ENCODE assay signal across 11 cellular contexts in genomic region chr6:81996414-81996813, GRCh38.
DNase-seq lines count a peak whose midpoint lies in the region; ATAC-seq, FAIRE-seq and TF ChIP-seq lines count a peak whose summit lies in the region.
"Had no signal": no experiment of that assay in that cellular context is flagged by ENCODE, and none has a peak within 500 bp of the region (broad histone marks: within the 10 kb centered on the region; RNA-seq: fewer than 3 reads in every experiment).

No MANE protein-coding gene starts in this region.

- no peaks in the 10 kb centered on the region for H3K36me3 Mint-ChIP-seq in activated T-cell treated with anti-CD3 and anti-CD28 coated beads, Interleukin-2, amount 50 U/mL, for 4 hours (ENCODE audit: insufficient read depth)
- no peaks in the 10 kb centered on the region for H3K36me3 Mint-ChIP-seq in CD4-positive, alpha-beta memory T cell

- no peak for TF ChIP-seq POLR2A in GM12878 (IDR thresholded peaks at IDR 0.05; ENCODE audit: low read depth, low read length)

- no peaks in the 10 kb centered on the region for H4K20me1 ChIP-seq in GM12878 (ENCODE audit: control insufficient read depth, insufficient read depth)

- H3K4me1 ChIP-seq in GM12878 (ENCODE audit: control insufficient read depth, insufficient read depth, low read length) (peaks cover 5% of the 10 kb centered on the region), skeletal muscle tissue (ENCODE audit: control insufficient read depth in 3 of 3, insufficient read depth in 3 of 3, low read length in 3 of 3) (no peaks in the 10 kb centered on the region)
- no peaks in the 10 kb centered on the region for H3K4me1 ChIP-seq in CD4-positive, alpha-beta memory T cell (ENCODE audit: insufficient read depth, low read length)

- no peak for TF ChIP-seq RAD21 in GM12878 (IDR thresholded peaks at IDR 0.05; ENCODE audit: insufficient read depth, low read depth, low read length)

- H3K9ac ChIP-seq in GM12878 (ENCODE audit: control insufficient read depth, insufficient read depth, low read length), result no peak overlapping the region
- H3K9ac ChIP-seq in skeletal muscle tissue (ENCODE audit: low read depth in 1 of 3, low read length in 3 of 3), result no peak overlapping the region

- no peak for FAIRE-seq in GM12878 (lab: Jason Lieb, UNC)

- SMC1A ChIA-PET in GM12878 (lab: Charles Lee; ENCODE audit: uncharacterized antibody, unreplicated experiment), result interaction anchor here (0.6 to 4.4 kb wide), 14 partner anchors 8 to 269 kb away, joined by 3 to 23 read pairs (median 4); partner anchors contain the start of gene TENT5A

- CTCF ChIA-PET in GM12878 (lab: Yijun Ruan, JAX), result interaction anchor here (1.1 to 4.0 kb wide), 4 partner anchors 10 to 46 kb away, joined by 4 to 14 read pairs (median 6); no protein-coding TSS in a partner anchor
- CTCF ChIA-PET in CD4-positive, alpha-beta memory T cell (lab: Charles Lee; ENCODE audit: partially characterized antibody), result no interaction called here

- no TSS peak for BruUV-seq in GM12878 (replicated peaks; lab: Mats Ljungman, UMichigan)

- H3K4me3 ChIP-seq in GM12878 (no peak overlapping the region), skeletal muscle tissue (ENCODE audit: low read length in 3 of 3) (no peak overlapping the region)
- H3K4me3 ChIP-seq in CD4-positive, alpha-beta memory T cell (ENCODE audit: low read length in 2 of 2), result no peak overlapping the region
- H3K4me3 ChIP-seq: sigmoid colon had no signal

- no peaks in the 10 kb centered on the region for H3K27me3 Mint-ChIP-seq in activated T-cell treated with anti-CD3 and anti-CD28 coated beads, Interleukin-2, amount 50 U/mL, for 4 hours (ENCODE audit: low read depth)
- H3K27me3 Mint-ChIP-seq in CD4-positive, alpha-beta memory T cell, result peaks cover 0 to 4% of the 10 kb centered on the region in 2 donors

- H3K27me3 ChIP-seq in GM12878 (replicated peaks in 1 of 2; ENCODE audit: control insufficient read depth in 2 of 2, insufficient read depth in 2 of 2, low read length in 1 of 2) (no peaks in the 10 kb centered on the region), skeletal muscle tissue (ENCODE audit: control insufficient read depth in 3 of 3, insufficient read depth in 3 of 3, low read length in 3 of 3) (no peaks in the 10 kb centered on the region)
- H3K27me3 ChIP-seq in CD4-positive, alpha-beta memory T cell (ENCODE audit: insufficient read depth, low read length), result no peaks in the 10 kb centered on the region
- H3K27me3 ChIP-seq: sigmoid colon had no signal

- H3K79me2 ChIP-seq in GM12878 (ENCODE audit: control insufficient read depth, insufficient read depth, low read length), result no peaks in the 10 kb centered on the region

- no peaks in the 10 kb centered on the region for H3K4me1 Mint-ChIP-seq in activated T-cell treated with anti-CD3 and anti-CD28 coated beads, Interleukin-2, amount 50 U/mL, for 4 hours (ENCODE audit: low read depth)
- H3K4me1 Mint-ChIP-seq in CD4-positive, alpha-beta memory T cell, result no peaks in the 10 kb centered on the region

- TF ChIP-seq CTCF in GM12878 (IDR thresholded peaks at IDR 0.05 in 2 of 3, conservative IDR thresholded peaks at IDR 0.05 in 1 of 3; ENCODE audit: control insufficient read depth in 2 of 3, extremely low read depth in 1 of 3, insufficient read depth in 1 of 3, low read depth in 3 of 3, low read length in 3 of 3), result no peak

- TF ChIP-seq EP300 in GM12878 (IDR thresholded peaks at IDR 0.05; ENCODE audit: borderline replicate concordance in 1 of 2, control insufficient read depth in 1 of 2, low read depth in 2 of 2, low read length in 2 of 2), result peak in 1 of 2 experiments; percentile 34; a peak in 1 of 4 replicates

- no peak overlapping the region for H3K4me3 Mint-ChIP-seq in activated T-cell treated with anti-CD3 and anti-CD28 coated beads, Interleukin-2, amount 50 U/mL, for 4 hours
- no peak overlapping the region for H3K4me3 Mint-ChIP-seq in CD4-positive, alpha-beta memory T cell
- H3K4me3 Mint-ChIP-seq: activated CD4-positive, alpha-beta T cell treated with anti-CD3 and anti-CD28 coated beads, Interleukin-2, amount 10 ng/mL, durations not matched to agents 24 days and 14 days had no signal

- RAD21 ChIA-PET in GM12878 (lab: Charles Lee; ENCODE audit: unreplicated experiment), result interaction anchor here (0.6 to 4.5 kb wide), 12 partner anchors 11 to 434 kb away, joined by 3 to 28 read pairs (median 6); partner anchors contain the start of gene TENT5A

- H3K36me3 ChIP-seq in GM12878 (ENCODE audit: control insufficient read depth in 2 of 2, insufficient read depth in 2 of 2, low read length in 1 of 2) (no peaks in the 10 kb centered on the region), skeletal muscle tissue (ENCODE audit: control insufficient read depth in 3 of 3, insufficient read depth in 3 of 3, low read length in 3 of 3) (no peaks in the 10 kb centered on the region)
- no peaks in the 10 kb centered on the region for H3K36me3 ChIP-seq in CD4-positive, alpha-beta memory T cell (ENCODE audit: insufficient read depth, low read length)
- H3K36me3 ChIP-seq: sigmoid colon had no signal

- H2AFZ ChIP-seq in GM12878 (ENCODE audit: control insufficient read depth, low read depth, low read length), result no peak overlapping the region

- no peaks in the 10 kb centered on the region for H3K9me3 Mint-ChIP-seq in activated T-cell treated with anti-CD3 and anti-CD28 coated beads, Interleukin-2, amount 50 U/mL, for 4 hours
- H3K9me3 Mint-ChIP-seq in CD4-positive, alpha-beta memory T cell, result peaks cover 0 to 2% (median 0%) of the 10 kb centered on the region in 8 donors
- H3K9me3 Mint-ChIP-seq: activated CD4-positive, alpha-beta T cell treated with anti-CD3 and anti-CD28 coated beads, Interleukin-2, amount 10 ng/mL, durations not matched to agents 24 days and 14 days had no signal

- no peak overlapping the region for H3K27ac Mint-ChIP-seq in CD4-positive, alpha-beta memory T cell
- H3K27ac Mint-ChIP-seq: activated CD4-positive, alpha-beta T cell treated with anti-CD3 and anti-CD28 coated beads, Interleukin-2, amount 10 ng/mL, durations not matched to agents 24 days and 14 days had no signal

- ATAC-seq in GM19035 (IDR thresholded peaks at IDR 0.05; ENCODE audit: unreplicated experiment) (peak; percentile 79), HG03060 (IDR thresholded peaks at IDR 0.05; ENCODE audit: low read depth, unreplicated experiment) (peak; percentile 64), GM12878 (peak; percentile 83)
- ATAC-seq in activated T-cell treated with anti-CD3 and anti-CD28 coated beads, Interleukin-2, amount 50 U/mL, for 4 hours, result no peak

- no peak overlapping the region for H3K27ac ChIP-seq in GM12878 (ENCODE audit: control insufficient read depth, insufficient read depth)
- H3K27ac ChIP-seq in skeletal muscle tissue (ENCODE audit: low read depth, low read length), result peak overlapping the region; percentile 28
- H3K27ac ChIP-seq in CD4-positive, alpha-beta memory T cell (ENCODE audit: low read depth, low read length), result no peak overlapping the region

- in situ Hi-C loops in GM12878 (cut with MboI), result no loop called here

- intact Hi-C loops in GM12878 (cut with micrococcal nuclease; ENCODE audit: unreplicated experiment), result no loop called here
- intact Hi-C loops in CD4-positive, alpha-beta memory T cell (cut with micrococcal nuclease), result no loop called here

- H3K9me3 ChIP-seq in GM12878 (replicated peaks; ENCODE audit: control insufficient read depth, insufficient read depth, low read length), result no peaks in the 10 kb centered on the region; the same call in 2 of the 3 replicates
- H3K9me3 ChIP-seq in skeletal muscle tissue (ENCODE audit: control insufficient read depth in 3 of 3, low read length in 3 of 3), result no peaks in the 10 kb centered on the region
- H3K9me3 ChIP-seq in CD4-positive, alpha-beta memory T cell (ENCODE audit: control insufficient read depth in 1 of 2, low read length in 2 of 2), result no peaks in the 10 kb centered on the region
- H3K9me3 ChIP-seq: sigmoid colon had no signal

- DNase-seq in GM12878 (ENCODE audit: low read depth, low spot score) (no peak), DMS 273 treated with DMSO at 0.1 percent for 48 hours (lab: John Stamatoyannopoulos, UW) (no peak), D341Med (ENCODE audit: low spot score) (no peak)
- no peak for DNase-seq in activated T-cell treated with anti-CD3 and anti-CD28 coated beads, Interleukin-2, amount 50 U/mL, for 4 hours
- DNase-seq in CD4-positive, alpha-beta memory T cell, result no peak
- DNase-seq: activated CD4-positive, alpha-beta T cell treated with anti-CD3 and anti-CD28 coated beads, Interleukin-2, amount 10 ng/mL, durations not matched to agents 24 days and 14 days; central memory CD4-positive, alpha-beta T cell; sigmoid colon had no signal

- H3K4me2 ChIP-seq in GM12878 (ENCODE audit: control insufficient read depth, insufficient read depth), result no peak overlapping the region

- POLR2A ChIA-PET in GM12878 (lab: Charles Lee), result interaction anchor here (1.4 to 1.6 kb wide), 2 partner anchors 90 to 101 kb away, joined by 3 read pairs; no protein-coding TSS in a partner anchor
- POLR2A ChIA-PET in CD4-positive, alpha-beta memory T cell (lab: Charles Lee; ENCODE audit: partially characterized antibody), result no interaction called here

- WGBS in GM12878 (ENCODE audit: insufficient coverage, insufficient replicate concordance, low lambda C conversion rate, missing lambda C conversion rate), result 1% methylated on average over 4 of the region's 4 CpGs

TF ChIP-seq in GM12878, 131 proteins besides CTCF, POLR2A, EP300 and RAD21 (continues in another document):
- no peak for TF ChIP-seq ZBTB33 (IDR thresholded peaks at IDR 0.05)
- no peak for TF ChIP-seq ZNF622 (IDR thresholded peaks at IDR 0.05)
- no peak for TF ChIP-seq EZH2 (IDR thresholded peaks at IDR 0.05; ENCODE audit: borderline replicate concordance, control insufficient read depth, low read depth, low read length)
- no peak for TF ChIP-seq KAT2A (conservative IDR thresholded peaks at IDR 0.05; ENCODE audit: control insufficient read depth, low read depth, low read length)
- TF ChIP-seq SMAD1 (IDR thresholded peaks at IDR 0.05; ENCODE audit: low read depth, partially characterized antibody), result no peak
- no peak for TF ChIP-seq TCF12 (IDR thresholded peaks at IDR 0.05; ENCODE audit: low read depth, low read length)
- no peak for TF ChIP-seq BMI1 (IDR thresholded peaks at IDR 0.05; ENCODE audit: borderline replicate concordance)

Comparison
In these comparisons a context has a peak if more than half of its experiments do, and no peak if none do; other contexts are left out.
1. ATAC-seq: peak in GM19035 (single experiment), HG03060 (single experiment) and GM12878 (single experiment); none in activated T-cell treated with anti-CD3 and anti-CD28 coated beads, Interleukin-2, amount 50 U/mL, for 4 hours (0 of 2).